Comparison of ENCODE assay signal across 8 cellular contexts in the genomic region with DNA sequence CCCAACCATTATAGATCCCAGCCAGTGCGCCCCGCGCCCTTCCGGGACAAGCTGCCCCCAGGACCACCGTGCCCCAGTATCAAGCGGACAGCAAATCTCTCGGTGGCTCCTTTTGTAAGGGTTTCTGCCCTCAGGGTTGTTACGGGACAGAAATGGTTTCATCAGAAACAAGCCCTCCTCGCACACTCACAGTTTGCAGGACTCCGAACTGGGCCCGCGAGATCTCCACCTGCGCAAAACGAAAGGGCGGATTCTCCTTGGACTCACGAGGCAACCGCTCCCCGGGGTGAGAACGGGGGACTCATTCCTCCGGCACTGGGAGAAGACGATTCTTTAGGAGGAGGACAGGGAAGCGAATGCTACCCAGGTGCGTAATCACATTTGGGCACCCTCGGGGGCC. TPM values are rescaled to one million over a fixed set of nuclear protein-coding genes. Genes with fewer than 3 reads are reported as not detected.
A peak's percentile ranks its signal among the peaks of the same experiment; 100 is the strongest.
DNase-seq lines count a peak whose midpoint lies in the region; ATAC-seq, FAIRE-seq and TF ChIP-seq lines count a peak whose summit lies in the region.

No MANE protein-coding gene starts in this region.

- TF ChIP-seq CTCF in A549 (IDR thresholded peaks at IDR 0.05): no peak
- TF ChIP-seq CTCF in HFFc6 (IDR thresholded peaks at IDR 0.05): no peak
- no peak for TF ChIP-seq CTCF in neural crest cell (conservative IDR thresholded peaks at IDR 0.05)

- no peak for TF ChIP-seq RAD21 in A549 (conservative IDR thresholded peaks at IDR 0.05 in 1 of 2, IDR thresholded peaks at IDR 0.05 in 1 of 2)

- H3K9me3 Mint-ChIP-seq in HFFc6 (no peaks in the 10 kb centered on the region), neural crest cell (no peaks in the 10 kb centered on the region)

- peak overlapping the region; percentile 93 to 100; a peak in 4 of 6 replicates for H3K27ac ChIP-seq in A549
- H3K27ac ChIP-seq in ectodermal cell (ENCODE audit: insufficient read depth, low read depth, low read length, poor library complexity, severe bottlenecking): no peak overlapping the region

- H3K4me2 ChIP-seq in A549: peak overlapping the region; percentile 94

- TF ChIP-seq EP300 in A549 (IDR thresholded peaks at IDR 0.05): no peak

- H3K4me1 Mint-ChIP-seq in HFFc6 (ENCODE audit: low read depth) (peaks cover 40% of the 10 kb centered on the region), neural crest cell (peaks cover 8% of the 10 kb centered on the region)

- no peaks in the 10 kb centered on the region for H3K36me3 ChIP-seq in ectodermal cell (ENCODE audit: control insufficient read depth, insufficient read depth, low read length)

- DNase-seq in A549 (ENCODE audit: low read depth in 1 of 2, low spot score in 1 of 2) (no peak), HFFc6 (no peak), neural crest cell (ENCODE audit: low read depth, low spot score) (no peak), superior temporal gyrus (ENCODE audit: extremely low spot score) (no peak)

- H3K4me3 Mint-ChIP-seq in HFFc6 (peak overlapping the region; percentile 85), neural crest cell (peak overlapping the region; percentile 75)

- H3K27ac Mint-ChIP-seq in HFFc6: peak overlapping the region; percentile 49
- no peak overlapping the region for H3K27ac Mint-ChIP-seq in neural crest cell (ENCODE audit: unreplicated experiment)

- POLR2A ChIA-PET in A549 (lab: Yijun Ruan, JAX): no interaction called here

- 91% methylated on average over 18 of the region's 24 CpGs for WGBS in A549 (ENCODE audit: missing lambda C conversion rate)
- WGBS in ectodermal cell, 2 experiments: 20 to 21% methylated on average over 24 of the region's 24 CpGs

- H3K4me3 ChIP-seq in A549: peak overlapping the region; percentile 68; the same call in 2 of the 3 replicates
- H3K4me3 ChIP-seq in ectodermal cell (ENCODE audit: insufficient read depth, low read depth, low read length): peak overlapping the region; percentile 60

- H3K9me3 ChIP-seq in A549 (no peaks in the 10 kb centered on the region), ectodermal cell (ENCODE audit: control insufficient read depth, low read length) (no peaks in the 10 kb centered on the region)

- peaks cover 28% of the 10 kb centered on the region for H3K27me3 ChIP-seq in ectodermal cell (ENCODE audit: control insufficient read depth, insufficient read depth, low read length, poor library complexity, severe bottlenecking)

- H3K27me3 Mint-ChIP-seq in HFFc6 (ENCODE audit: insufficient read depth) (peaks cover 6% of the 10 kb centered on the region), neural crest cell (ENCODE audit: low read depth) (peaks cover 53% of the 10 kb centered on the region)

- peaks cover 35% of the 10 kb centered on the region for H3K4me1 ChIP-seq in A549
- H3K4me1 ChIP-seq in ectodermal cell (ENCODE audit: control insufficient read depth, insufficient read depth, low read length): no peaks in the 10 kb centered on the region

- TF ChIP-seq POLR2A in A549 (IDR thresholded peaks at IDR 0.05; ENCODE audit: low read length): no peak

- H3K36me3 Mint-ChIP-seq in HFFc6 (ENCODE audit: low read depth): peaks cover 22% of the 10 kb centered on the region
- H3K36me3 Mint-ChIP-seq in neural crest cell (ENCODE audit: low read depth): no peaks in the 10 kb centered on the region

- CTCF ChIA-PET in A549 (lab: Yijun Ruan, JAX): interaction anchor here (0.9 to 1.2 kb wide), 2 partner anchors 12 to 106 kb away, joined by 3 to 4 read pairs; no protein-coding TSS in a partner anchor

- ATAC-seq in A549 (no peak), HG03196 (IDR thresholded peaks at IDR 0.05; ENCODE audit: unreplicated experiment) (no peak), HG02678 (IDR thresholded peaks at IDR 0.05; ENCODE audit: unreplicated experiment) (no peak), GM21825 (IDR thresholded peaks at IDR 0.05; ENCODE audit: unreplicated experiment) (no peak)

- no peak for FAIRE-seq in A549 (lab: Jason Lieb, UNC)

TF ChIP-seq in A549, 52 proteins besides CTCF, POLR2A, EP300 and RAD21:
- TF ChIP-seq MAZ (IDR thresholded peaks at IDR 0.05; ENCODE audit: borderline replicate concordance, low read depth, low read length) (no peak), HOXB13 (CRISPR knock-in tag; IDR thresholded peaks at IDR 0.05; ENCODE audit: low read depth) (no peak), CHD2 (IDR thresholded peaks at IDR 0.05; ENCODE audit: low read length, partially characterized antibody) (no peak), PHF8 (IDR thresholded peaks at IDR 0.05; ENCODE audit: borderline replicate concordance, low read depth) (no peak), FOSL2 (IDR thresholded peaks at IDR 0.05) (no peak), FOSL2 (CRISPR knock-in tag; IDR thresholded peaks at IDR 0.05) (no peak), KDM5A (IDR thresholded peaks at IDR 0.05) (no peak), NFE2L2 (conservative IDR thresholded peaks at IDR 0.05; ENCODE audit: low read length) (no peak), ZC3H11A (IDR thresholded peaks at IDR 0.05) (no peak), MYC (IDR thresholded peaks at IDR 0.05; ENCODE audit: borderline replicate concordance, low read length) (no peak)
- TF ChIP-seq, protein P1, sequence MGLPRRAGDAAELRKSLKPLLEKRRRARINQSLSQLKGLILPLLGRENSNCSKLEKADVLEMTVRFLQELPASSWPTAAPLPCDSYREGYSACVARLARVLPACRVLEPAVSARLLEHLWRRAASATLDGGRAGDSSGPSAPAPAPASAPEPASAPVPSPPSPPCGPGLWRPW (IDR thresholded peaks at IDR 0.05): no peak
TF ChIP-seq in A549: peak in this region for 0.

RNA-seq across cellular contexts. Expression of a gene that starts 51.1 kb away (rescaled TPM):
- polyA plus RNA-seq in A549 (2011; rRNA removed) (7.9 and 9.8 TPM in 2 replicates), A549 (2017; fragmentation: RNase III; extraction: RNeasy Plus Mini Kit Qiagen cat#74134 plus additional on column Dnase treatment) (4.6 to 6.4 TPM (median 6.0 TPM) in 3 replicates)
- 3.7 and 6.0 TPM in 2 replicates for polyA plus RNA-seq in A549 (2012; cell fraction: cytosol; rRNA removed)
- 12.0 and 12.4 TPM in 2 replicates for polyA plus RNA-seq in A549 (2012; cell fraction: nucleus; rRNA removed)
- 8.7 and 10.4 TPM in 2 replicates for polyA minus RNA-seq in A549 (2011; rRNA and poly(A)+ RNA removed)
- total RNA-seq in HFFc6 (2021; fragmentation: NEBNext Ultra II Directional; extraction: Animal tissue kit (Norgen Biotek cat#: 25700)): 10 to 100 TPM; 14.6 to 19.6 (median 16.1) TPM
- polyA plus RNA-seq in ectodermal cell (2013, experiment 1 of 4): 12.4 TPM
- 15.5 TPM for polyA plus RNA-seq in ectodermal cell (2013, experiment 2 of 4)
- 10.8 TPM for polyA plus RNA-seq in ectodermal cell (2013, experiment 3 of 4)
- 13.6 TPM for polyA plus RNA-seq in ectodermal cell (2013, experiment 4 of 4)
- 23.4 and 23.9 TPM in 2 replicates for total RNA-seq in neural crest cell

RNA-seq across cellular contexts. Expression of a gene that starts 54.5 kb away (rescaled TPM):
- 3.6 and 3.7 TPM in 2 replicates for polyA plus RNA-seq in A549 (2011; rRNA removed)
- 1.5 and 1.9 TPM in 2 replicates for polyA plus RNA-seq in A549 (2012; cell fraction: cytosol; rRNA removed)
- polyA plus RNA-seq in A549 (2012; cell fraction: nucleus; rRNA removed): 4.2 and 4.4 TPM in 2 replicates
- polyA plus RNA-seq in A549 (2017; fragmentation: RNase III; extraction: RNeasy Plus Mini Kit Qiagen cat#74134 plus additional on column Dnase treatment): 2.8 to 4.8 TPM (median 4.7 TPM) in 3 replicates
- polyA minus RNA-seq in A549 (2011; rRNA and poly(A)+ RNA removed): 4.5 and 27.1 TPM in 2 replicates
- total RNA-seq in HFFc6 (2021; fragmentation: NEBNext Ultra II Directional; extraction: Animal tissue kit (Norgen Biotek cat#: 25700)): 10 to 100 TPM in 2 of 6 experiments, 1 to 10 TPM in 4; 8.2 to 11.1 (median 9.7) TPM
- 4.0 TPM for polyA plus RNA-seq in ectodermal cell (2013, experiment 1 of 4)
- 3.7 TPM for polyA plus RNA-seq in ectodermal cell (2013, experiment 2 of 4)
- polyA plus RNA-seq in ectodermal cell (2013, experiment 3 of 4): 2.5 TPM
- polyA plus RNA-seq in ectodermal cell (2013, experiment 4 of 4): 3.9 TPM
- 1.3 and 1.9 TPM in 2 replicates for total RNA-seq in neural crest cell
